8 cellular contexts compared by ENCODE assay signal in genomic region chr2:179861027-179861776, GRCh38. TPM values are rescaled to one million over a fixed set of nuclear protein-coding genes. Genes with fewer than 3 reads are reported as not detected.
DNase-seq lines count a peak whose midpoint lies in the region; ATAC-seq and TF ChIP-seq lines count a peak whose summit lies in the region.

TSS of gene ZNF385B (minus strand) at chr2:179861612.

- POLR2A ChIA-PET in CD4-positive, alpha-beta T cell (lab: Charles Lee): no interaction called here

- no peaks in the 10 kb centered on the region for H3K4me1 ChIP-seq in iPS DF 6.9 (ENCODE audit: control insufficient read depth, insufficient read depth, low read length)

- H3K9me3 Mint-ChIP-seq in CD4-positive, alpha-beta T cell: no peaks in the 10 kb centered on the region

- intact Hi-C loops in CD4-positive, alpha-beta T cell (cut with DNase I, micrococcal nuclease): no loop called here

- H3K36me3 Mint-ChIP-seq in CD4-positive, alpha-beta T cell (ENCODE audit: low read depth): no peaks in the 10 kb centered on the region

- no peak within 1 kb of the TSS for H3K27ac ChIP-seq in CD4-positive, alpha-beta T cell (ENCODE audit: low read depth, low read length)
- H3K27ac ChIP-seq in angular gyrus (ENCODE audit: low read depth, low read length): peak within 1 kb of the TSS; percentile 66
- no peak within 1 kb of the TSS for H3K27ac ChIP-seq in iPS DF 6.9 (ENCODE audit: low read length)
- peak within 1 kb of the TSS in 1 of 21 experiments; percentile 34 for H3K27ac ChIP-seq in skin epidermis

- TF ChIP-seq CTCF in CD4-positive, alpha-beta T cell (IDR thresholded peaks at IDR 0.05): no peak

- WGBS in iPS DF 6.9 (ENCODE audit: insufficient coverage, insufficient read length): no CpG with 5 or more reads among the region's 91 CpGs

- H3K36me3 ChIP-seq in iPS DF 6.9 (ENCODE audit: control insufficient read depth, insufficient read depth, low read length): no peaks in the 10 kb centered on the region

- peak within 1 kb of the TSS; percentile 48 for H3K4me3 Mint-ChIP-seq in CD4-positive, alpha-beta T cell

- no peaks in the 10 kb centered on the region for H3K4me1 Mint-ChIP-seq in CD4-positive, alpha-beta T cell (ENCODE audit: low read depth)

- no peak for DNase-seq in CD4-positive, alpha-beta T cell
- peak; percentile 15 for DNase-seq in M059J (ENCODE audit: low read depth)
- DNase-seq in iPS DF 6.9 (ENCODE audit: low read depth, low spot score): peak; percentile 25
- no peak for DNase-seq in H4 (ENCODE audit: low spot score)

- peak within 1 kb of the TSS; percentile 65 for H3K4me3 ChIP-seq in iPS DF 6.9 (ENCODE audit: low read length)
- peak within 1 kb of the TSS; percentile 24 to 51 (median 30) for H3K4me3 ChIP-seq in skin epidermis

- no peak for ATAC-seq in CD4-positive, alpha-beta T cell (ENCODE audit: poor library complexity)
- peak; percentile 51 for ATAC-seq in GM19397 (IDR thresholded peaks at IDR 0.05; ENCODE audit: unreplicated experiment)
- ATAC-seq in GM19324 (IDR thresholded peaks at IDR 0.05; ENCODE audit: low FRiP score, unreplicated experiment): no peak

- H3K9me3 ChIP-seq in CD4-positive, alpha-beta T cell (ENCODE audit: control insufficient read depth, low read length): no peaks in the 10 kb centered on the region
- H3K9me3 ChIP-seq in iPS DF 6.9 (ENCODE audit: control insufficient read depth, insufficient read depth, low read length): no peaks in the 10 kb centered on the region

- H3K27me3 ChIP-seq in CD4-positive, alpha-beta T cell (ENCODE audit: control insufficient read depth, insufficient read depth, low read length): peaks cover 55% of the 10 kb centered on the region
- peaks cover 7% of the 10 kb centered on the region for H3K27me3 ChIP-seq in iPS DF 6.9 (ENCODE audit: control insufficient read depth, insufficient read depth, low read length)

- H3K27ac Mint-ChIP-seq in CD4-positive, alpha-beta T cell: no peak within 1 kb of the TSS

- H3K27me3 Mint-ChIP-seq in CD4-positive, alpha-beta T cell: peaks cover 72% of the 10 kb centered on the region

- CTCF ChIA-PET in CD4-positive, alpha-beta T cell (lab: Charles Lee): no interaction called here

RNA-seq across cellular contexts. Expression of gene ZNF385B, which starts in this region (rescaled TPM):
- not detected for total RNA-seq in CD4-positive, alpha-beta T cell
- 2.4 TPM in 1 of 2 replicates, not detected in the other for total RNA-seq in M059J (2014; rRNA removed; shearing (Covaris generic))
- total RNA-seq in H4 (2014; rRNA removed; shearing (Covaris generic)): 0.14 and 1.3 TPM in 2 replicates

Comparison
In these comparisons a context has a peak if more than half of its experiments do, and no peak if none do; other contexts are left out.
1. DNase-seq: peak in M059J (single experiment) and iPS DF 6.9 (single experiment); none in CD4-positive, alpha-beta T cell (0 of 10) and H4 (single experiment).